Comparison of ENCODE assay signal across 8 cellular contexts in the genomic region with DNA sequence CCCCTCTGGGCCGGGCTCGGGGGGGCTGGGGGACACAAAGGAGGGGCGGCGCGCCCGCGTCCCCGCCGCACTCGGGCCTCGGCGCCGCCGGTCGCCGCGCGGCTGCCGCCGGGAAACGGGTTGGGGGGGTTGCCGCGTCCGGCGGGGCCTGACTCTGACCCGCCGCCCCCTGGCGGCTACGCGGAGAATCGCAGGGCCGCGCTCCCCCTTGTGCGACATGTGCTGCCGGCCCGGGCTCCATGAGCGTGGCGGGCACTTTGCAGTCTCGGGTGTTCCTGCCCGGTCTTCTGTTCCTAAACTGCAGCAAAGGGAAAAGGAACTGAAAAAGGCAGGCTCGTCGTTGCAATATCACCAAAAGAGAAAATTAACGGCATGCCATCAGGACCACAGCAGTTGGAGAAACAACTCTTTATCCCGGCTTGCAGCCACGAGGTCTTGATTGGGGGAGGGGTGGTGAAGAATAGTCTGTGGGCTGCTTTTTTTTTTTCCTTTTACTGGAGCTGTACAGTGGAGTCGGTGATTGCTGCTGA. TPM values are rescaled to one million over a fixed set of nuclear protein-coding genes. Genes with fewer than 3 reads are reported as not detected.
DNase-seq lines count a peak whose midpoint lies in the region; ATAC-seq and TF ChIP-seq lines count a peak whose summit lies in the region.

No MANE protein-coding gene starts in this region.

- H3K27me3 ChIP-seq in adrenal gland = peaks cover 16% of the 10 kb centered on the region

- WGBS in adrenal gland, 4 donors = 0 to 1% (median 0%) methylated on average over 6 to 46 of the region's 46 CpGs

- peaks cover 0 to under 1% of the 10 kb centered on the region in 2 donors for H3K36me3 ChIP-seq in adrenal gland (replicated peaks in 1 of 2)

- peak; percentile 92 for TF ChIP-seq CTCF in GM12872 (IDR thresholded peaks at IDR 0.05; ENCODE audit: insufficient read depth, low read depth, low read length)
- peak; percentile 78 to 99 (median 88) for TF ChIP-seq CTCF in adrenal gland (IDR thresholded peaks at IDR 0.05)
- TF ChIP-seq CTCF in progenitor cell of endocrine pancreas (IDR thresholded peaks at IDR 0.05; ENCODE audit: unreplicated experiment) = peak; percentile 95

- H3K27ac Mint-ChIP-seq in progenitor cell of endocrine pancreas = peak overlapping the region; percentile 98

- peak; percentile 53 for ATAC-seq in HG02759 (IDR thresholded peaks at IDR 0.05; ENCODE audit: unreplicated experiment)
- ATAC-seq in left cardiac atrium = peak; percentile 78 to 82

- peaks cover 35% of the 10 kb centered on the region for H3K36me3 Mint-ChIP-seq in progenitor cell of endocrine pancreas (ENCODE audit: insufficient read depth)

- no peaks in the 10 kb centered on the region for H3K9me3 Mint-ChIP-seq in progenitor cell of endocrine pancreas (ENCODE audit: low read depth)

- no peaks in the 10 kb centered on the region for H3K9me3 ChIP-seq in adrenal gland (replicated peaks in 1 of 3)

- H3K27me3 Mint-ChIP-seq in progenitor cell of endocrine pancreas = peaks cover 8% of the 10 kb centered on the region

- peaks cover 35% of the 10 kb centered on the region for H3K4me1 Mint-ChIP-seq in progenitor cell of endocrine pancreas (ENCODE audit: low read depth)

- peak overlapping the region in 2 of 4 donors; percentile 41 to 97 for H3K4me3 ChIP-seq in adrenal gland

- DNase-seq in NCI-H1105 treated with DMSO at 0.1 percent for 48 hours (lab: John Stamatoyannopoulos, UW) (peak; percentile 66), T follicular helper cell (ENCODE audit: low read depth) (peak; percentile 85), adrenal gland (peak; percentile 88 to 96 (median 95)), left cardiac atrium (peak; percentile 93), progenitor cell of endocrine pancreas (ENCODE audit: low spot score, unreplicated experiment) (peak; percentile 95), ureter (ENCODE audit: low spot score) (peak; percentile 94)

- intact Hi-C loops in adrenal gland (cut with DNase I) = no loop called here
- intact Hi-C loops in left cardiac atrium (cut with DNase I) = no loop called here

- peak overlapping the region; percentile 98 for H3K4me3 Mint-ChIP-seq in progenitor cell of endocrine pancreas (ENCODE audit: low read depth)

- H3K27ac ChIP-seq in adrenal gland = peak overlapping the region; percentile 22 to 99 (median 92)

- no peak for TF ChIP-seq POLR2A in adrenal gland (IDR thresholded peaks at IDR 0.05)

- H3K4me1 ChIP-seq in adrenal gland (replicated peaks in 1 of 2) = peaks cover 0 to 29% of the 10 kb centered on the region in 2 donors

RNA-seq across cellular contexts. Expression of a gene that starts 1.5 kb away (rescaled TPM):
- total RNA-seq in adrenal gland (1 to 10 TPM in 5 of 8 donors, under 1 TPM in 3; 0.41 to 2.8 (median 1.5) TPM), left cardiac atrium (1 to 10 TPM; 1.7 to 2.6 TPM), progenitor cell of endocrine pancreas (13.8 and 14.0 TPM in 2 replicates), ureter (4.2 TPM)
- polyA plus RNA-seq in adrenal gland = 1 to 10 TPM in 2 of 3 donors, under 1 TPM in 1; 0.48 to 4.3 (median 2.4) TPM

RNA-seq across cellular contexts. Expression of a gene that starts 49.5 kb away (rescaled TPM):
- 1 to 10 TPM in 3 of 8 donors, under 1 TPM in 1, not detected in 4; 0.61 to 2.6 (median 2.1) TPM for total RNA-seq in adrenal gland
- 1 to 10 TPM in 1 of 3 donors, under 1 TPM in 2; 0.24 to 2.6 (median 0.97) TPM for polyA plus RNA-seq in adrenal gland
- total RNA-seq in left cardiac atrium = 1 to 10 TPM; 1.8 to 3.0 TPM
- total RNA-seq in progenitor cell of endocrine pancreas = 0.16 and 0.57 TPM in 2 replicates
- 0.39 TPM for total RNA-seq in ureter
